In genomic region chr10:94889123-94889522, GRCh38 we compare ENCODE assay signal across 8 cellular contexts. TPM values are rescaled to one million over a fixed set of nuclear protein-coding genes. Genes with fewer than 3 reads are reported as not detected.
"Had no signal": no experiment of that assay in that cellular context is flagged by ENCODE, and none has a peak within 500 bp of the region (broad histone marks: within the 10 kb centered on the region; RNA-seq: fewer than 3 reads in every experiment).

No MANE protein-coding gene starts in this region.

- ATAC-seq: GM12878 had no signal

- DNase-seq: GDM1, GF-D8 had no signal

- FAIRE-seq: G401.6, GM12878, GM12891, GM12892, GM19239 had no signal

- H3K4me3 ChIP-seq: GM12878 had no signal

RNA-seq across cellular contexts. Expression of gene CYP2C9, which starts 49.3 kb away (rescaled TPM):
- total RNA-seq: G401 had no signal
